ENCODE assay signal across 8 cellular contexts in the genomic region with DNA sequence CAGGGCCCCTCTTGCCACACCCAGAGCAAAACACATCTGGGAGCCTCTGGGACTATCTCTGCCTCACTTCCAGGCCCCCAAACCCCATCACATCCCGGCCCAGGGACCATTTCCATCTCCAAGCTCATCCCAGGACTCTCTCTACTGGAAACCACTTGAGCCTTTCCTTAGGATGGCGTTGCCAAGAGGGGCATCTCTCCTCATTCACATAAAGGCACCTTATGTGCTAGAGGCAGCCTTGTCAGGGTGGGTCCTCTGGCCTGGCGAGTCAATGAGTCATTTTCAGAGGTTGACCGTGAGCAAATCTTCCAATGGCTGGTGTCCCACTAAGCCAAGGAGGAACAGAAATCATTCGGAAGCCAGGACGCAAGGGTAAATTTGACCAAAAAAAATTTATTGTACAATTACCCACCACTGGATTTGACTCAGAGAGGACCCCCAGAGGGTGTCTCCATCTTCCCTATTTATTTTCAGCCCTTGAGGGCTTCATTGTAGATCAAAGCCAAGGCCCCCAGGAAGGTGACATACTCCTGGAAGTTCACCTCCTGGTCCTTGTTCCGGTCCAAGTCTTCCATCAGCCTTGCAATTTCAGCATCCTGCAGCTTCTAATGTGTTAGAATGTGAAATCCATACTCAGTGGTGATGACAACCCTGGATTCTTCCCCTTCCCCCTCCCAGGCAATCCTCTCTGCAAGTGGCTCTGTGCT. TPM values are rescaled to one million over a fixed set of nuclear protein-coding genes. Genes with fewer than 3 reads are reported as not detected.
DNase-seq lines count a peak whose midpoint lies in the region; ATAC-seq and TF ChIP-seq lines count a peak whose summit lies in the region.
"Had no signal": no experiment of that assay in that cellular context is flagged by ENCODE, and none has a peak within 500 bp of the region (broad histone marks: within the 10 kb centered on the region; RNA-seq: fewer than 3 reads in every experiment).

No MANE protein-coding gene starts in this region.

- peaks cover 74% of the 10 kb centered on the region for H3K4me1 Mint-ChIP-seq in activated naive CD8-positive, alpha-beta T cell (ENCODE audit: low read depth)

- H3K4me3 Mint-ChIP-seq in activated naive CD8-positive, alpha-beta T cell: peak overlapping the region; percentile 93

- TF ChIP-seq CTCF in stomach (IDR thresholded peaks at IDR 0.05): no peak

- peak overlapping the region; percentile 95 for H3K27ac Mint-ChIP-seq in activated naive CD8-positive, alpha-beta T cell

- no peaks in the 10 kb centered on the region for H3K9me3 Mint-ChIP-seq in activated naive CD8-positive, alpha-beta T cell (ENCODE audit: low read depth)

- peaks cover 0 to 9% (median 0%) of the 10 kb centered on the region in 4 donors for H3K36me3 ChIP-seq in stomach

- no peak for TF ChIP-seq POLR2A in stomach (IDR thresholded peaks at IDR 0.05)

- no peak for TF ChIP-seq EP300 in stomach (IDR thresholded peaks at IDR 0.05)

- peak overlapping the region; percentile 55 to 78 (median 76) for H3K4me3 ChIP-seq in stomach

- 54 to 75% (median 71%) methylated on average over 7 of the region's 7 CpGs for WGBS in stomach, 5 donors

- no peaks in the 10 kb centered on the region for H3K36me3 Mint-ChIP-seq in activated naive CD8-positive, alpha-beta T cell

- H3K27ac ChIP-seq in stomach: peak overlapping the region; percentile 91 to 99 (median 99)

- DNase-seq in HT-29 (ENCODE audit: low spot score) (peak; percentile 34), iPS-NIHi7 (ENCODE audit: extremely low spot score) (peak; percentile 5), stomach (no peak), DMS153 (lab: John Stamatoyannopoulos, UW) (no peak), amygdala (lab: John Stamatoyannopoulos, UW) (no peak)
- DNase-seq: NCI-H774 had no signal

- no peak for ATAC-seq in HG03521 (IDR thresholded peaks at IDR 0.05; ENCODE audit: unreplicated experiment)

- no peaks in the 10 kb centered on the region for H3K27me3 ChIP-seq in stomach

- no peaks in the 10 kb centered on the region for H3K9me3 ChIP-seq in stomach

- intact Hi-C loops in stomach (cut with DNase I; ENCODE audit: low total_unique reads): loop anchor here (5.0 kb wide), 1 partner anchor 33 kb away; the partner anchor contains the start of gene S100A2

- peaks cover 46 to 53% (median 50%) of the 10 kb centered on the region in 4 donors for H3K4me1 ChIP-seq in stomach

- no peaks in the 10 kb centered on the region for H3K27me3 Mint-ChIP-seq in activated naive CD8-positive, alpha-beta T cell

RNA-seq across cellular contexts. Expression of gene S100A6, which starts 1.4 kb away (rescaled TPM):
- total RNA-seq in HT-29 (2014; rRNA removed; shearing (Covaris generic)): 2,272 and 2,428 TPM in 2 replicates
- total RNA-seq in stomach: 100 to 1,000 TPM; 154 to 680 (median 330) TPM
- polyA plus RNA-seq in stomach: 1,000 to 10,000 TPM; 1,447 to 2,520 (median 1,620) TPM

RNA-seq across cellular contexts. Expression of gene S100A5, which starts 6.4 kb away (rescaled TPM):
- total RNA-seq in HT-29 (2014; rRNA removed; shearing (Covaris generic)): 4.0 and 9.8 TPM in 2 replicates
- total RNA-seq in stomach: not detected
- not detected for polyA plus RNA-seq in stomach

RNA-seq across cellular contexts. Expression of gene S100A4, which starts 11.2 kb away (rescaled TPM):
- 694 and 702 TPM in 2 replicates for total RNA-seq in HT-29 (2014; rRNA removed; shearing (Covaris generic))
- total RNA-seq in stomach: 10 to 100 TPM in 4 of 5 donors, 1 to 10 TPM in 1; 9.9 to 53.3 (median 19.4) TPM
- polyA plus RNA-seq in stomach: 100 to 1,000 TPM; 145 to 541 (median 274) TPM

RNA-seq across cellular contexts. Expression of gene S100A3, which starts 14.7 kb away (rescaled TPM):
- 2.6 and 4.9 TPM in 2 replicates for total RNA-seq in HT-29 (2014; rRNA removed; shearing (Covaris generic))
- total RNA-seq in stomach: not detected
- 10 to 100 TPM in 1 of 3 donors, 1 to 10 TPM in 2; 2.6 to 15.0 (median 5.4) TPM for polyA plus RNA-seq in stomach

RNA-seq across cellular contexts. Expression of gene S100A2, which starts 31.3 kb away (rescaled TPM):
- 17.9 and 26.4 TPM in 2 replicates for total RNA-seq in HT-29 (2014; rRNA removed; shearing (Covaris generic))
- 10 to 100 TPM in 1 of 5 donors, 1 to 10 TPM in 1, not detected in 3; 2.2 to 12.7 TPM for total RNA-seq in stomach
- 1,000 to 10,000 TPM in 1 of 3 donors, 1 to 10 TPM in 2; 4.9 to 1,809 (median 8.3) TPM for polyA plus RNA-seq in stomach

Comparison
In these comparisons a context has a peak if more than half of its experiments do, and no peak if none do; other contexts are left out.
1. DNase-seq: peak in HT-29 (single experiment) and iPS-NIHi7 (single experiment); none in stomach (single experiment), DMS153 (single experiment) and amygdala (0 of 56).
2. RNA of gene S100A4, which starts 11.2 kb away (total RNA-seq): 694 to 702 TPM in HT-29; 9.9 to 53.3 TPM in stomach; every median in the first group is over 10 times any median in the second.